In genomic region chr1:9388628-9389184, GRCh38 we compare ENCODE assay signal across 13 cellular contexts.
DNase-seq lines count a peak whose midpoint lies in the region; ATAC-seq and TF ChIP-seq lines count a peak whose summit lies in the region.
"Had no signal": no experiment of that assay in that cellular context is flagged by ENCODE, and none has a peak within 500 bp of the region (broad histone marks: within the 10 kb centered on the region; RNA-seq: fewer than 3 reads in every experiment).

No MANE protein-coding gene starts in this region.

- H3K27ac ChIP-seq in BLaER1 treated with 17β-estradiol and CSF1 and Interleukin-3, amounts not matched to agents 10 nM and 100 nM, result peak overlapping the region in 4 of 11 experiments; percentile 12 to 38 (median 28); a peak in 5 of 22 replicates
- H3K27ac ChIP-seq: left lung had no signal

- peak overlapping the region in 5 of 11 experiments; percentile 1 to 55 (median 20); a peak in 5 of 22 replicates for H3K9ac ChIP-seq in BLaER1 treated with 17β-estradiol and CSF1 and Interleukin-3, amounts not matched to agents 10 nM and 100 nM

- no peak overlapping the region for H3K4me3 Mint-ChIP-seq in nephron progenitor cell
- H3K4me3 Mint-ChIP-seq: activated CD4-positive, alpha-beta T cell treated with anti-CD3 and anti-CD28 coated beads for 36 hours; CD14-positive monocyte had no signal

- H3K4me1 ChIP-seq in BLaER1 treated with 17β-estradiol and CSF1 and Interleukin-3, amounts not matched to agents 10 nM and 100 nM, result peaks cover 17 to 35% (median 27%) of the 10 kb centered on the region in 10 experiments
- H3K4me1 ChIP-seq: left lung had no signal

- H3K27me3 Mint-ChIP-seq in nephron progenitor cell (ENCODE audit: low read depth, poor library complexity), result peaks cover 18% of the 10 kb centered on the region
- H3K27me3 Mint-ChIP-seq: activated CD4-positive, alpha-beta T cell treated with anti-CD3 and anti-CD28 coated beads for 36 hours had no signal

- peak overlapping the region; percentile 83 for H3K27ac Mint-ChIP-seq in nephron progenitor cell
- H3K27ac Mint-ChIP-seq: activated CD4-positive, alpha-beta T cell treated with anti-CD3 and anti-CD28 coated beads for 36 hours had no signal

- TF ChIP-seq CTCF in choroid plexus epithelial cell (conservative IDR thresholded peaks at IDR 0.05; ENCODE audit: low read depth, low read length) (no peak), nephron progenitor cell (IDR thresholded peaks at IDR 0.05) (no peak)

- ATAC-seq in HG02571 (IDR thresholded peaks at IDR 0.05; ENCODE audit: unreplicated experiment), result no peak
- ATAC-seq in HG02870 (IDR thresholded peaks at IDR 0.05; ENCODE audit: unreplicated experiment), result no peak
- ATAC-seq: activated CD4-positive, alpha-beta T cell treated with anti-CD3 and anti-CD28 coated beads for 36 hours; left lung had no signal

- DNase-seq in M059J (ENCODE audit: low read depth), result peak; percentile 59
- peak; percentile 28 for DNase-seq in choroid plexus epithelial cell (ENCODE audit: low read depth)
- DNase-seq in nephron progenitor cell, result no peak
- DNase-seq in NCI-H187 treated with DMSO at 0.1 percent for 48 hours (lab: John Stamatoyannopoulos, UW), result no peak
- DNase-seq in cortex of kidney (lab: John Stamatoyannopoulos, UW), result no peak
- DNase-seq: activated CD4-positive, alpha-beta T cell treated with anti-CD3 and anti-CD28 coated beads for 36 hours; activated naive CD4-positive, alpha-beta T cell treated with Interleukin-2 at 50 U/mL for 16 hours; left lung; NCI-H1694 treated with DMSO at 0.1 percent for 48 hours had no signal

- H3K4me2 ChIP-seq in BLaER1 treated with 17β-estradiol and CSF1 and Interleukin-3, amounts not matched to agents 10 nM and 100 nM, result peak overlapping the region; percentile 41 to 73 (median 64)

- peaks cover 6% of the 10 kb centered on the region for H3K9me3 Mint-ChIP-seq in nephron progenitor cell

- H3K4me1 Mint-ChIP-seq in nephron progenitor cell, result peaks cover 57% of the 10 kb centered on the region
- H3K4me1 Mint-ChIP-seq: CD14-positive monocyte had no signal

- H3K4me3 ChIP-seq in BLaER1 treated with 17β-estradiol and CSF1 and Interleukin-3, amounts not matched to agents 10 nM and 100 nM, result no peak overlapping the region
- no peak overlapping the region for H3K4me3 ChIP-seq in choroid plexus epithelial cell (ENCODE audit: low read depth, low read length)
- H3K4me3 ChIP-seq: left lung had no signal

- H3K9me3 ChIP-seq in BLaER1 treated with 17β-estradiol and CSF1 and Interleukin-3, amounts not matched to agents 10 nM and 100 nM (replicated peaks in 1 of 11), result no peaks in the 10 kb centered on the region; a peak in 1 of 22 replicates
- H3K9me3 ChIP-seq: left lung had no signal

- no peaks in the 10 kb centered on the region for H4K20me1 ChIP-seq in BLaER1 treated with 17β-estradiol and CSF1 and Interleukin-3, amounts not matched to agents 10 nM and 100 nM

- no peaks in the 10 kb centered on the region for H3K27me3 ChIP-seq in BLaER1 treated with 17β-estradiol and CSF1 and Interleukin-3, amounts not matched to agents 10 nM and 100 nM
- H3K27me3 ChIP-seq: left lung had no signal

- no peaks in the 10 kb centered on the region for H3K36me3 ChIP-seq in BLaER1 treated with 17β-estradiol and CSF1 and Interleukin-3, amounts not matched to agents 10 nM and 100 nM
- H3K36me3 ChIP-seq: left lung had no signal

- no peaks in the 10 kb centered on the region for H3K36me3 Mint-ChIP-seq in nephron progenitor cell (ENCODE audit: low read depth)
- H3K36me3 Mint-ChIP-seq: CD14-positive monocyte had no signal

Comparison
In these comparisons a context has a peak if more than half of its experiments do, and no peak if none do; other contexts are left out.
1. DNase-seq: peak in M059J (single experiment) and choroid plexus epithelial cell (single experiment); none in nephron progenitor cell (single experiment), NCI-H187 treated with DMSO at 0.1 percent for 48 hours (single experiment) and cortex of kidney (single experiment).